8 cellular contexts compared by ENCODE assay signal in the genomic region with DNA sequence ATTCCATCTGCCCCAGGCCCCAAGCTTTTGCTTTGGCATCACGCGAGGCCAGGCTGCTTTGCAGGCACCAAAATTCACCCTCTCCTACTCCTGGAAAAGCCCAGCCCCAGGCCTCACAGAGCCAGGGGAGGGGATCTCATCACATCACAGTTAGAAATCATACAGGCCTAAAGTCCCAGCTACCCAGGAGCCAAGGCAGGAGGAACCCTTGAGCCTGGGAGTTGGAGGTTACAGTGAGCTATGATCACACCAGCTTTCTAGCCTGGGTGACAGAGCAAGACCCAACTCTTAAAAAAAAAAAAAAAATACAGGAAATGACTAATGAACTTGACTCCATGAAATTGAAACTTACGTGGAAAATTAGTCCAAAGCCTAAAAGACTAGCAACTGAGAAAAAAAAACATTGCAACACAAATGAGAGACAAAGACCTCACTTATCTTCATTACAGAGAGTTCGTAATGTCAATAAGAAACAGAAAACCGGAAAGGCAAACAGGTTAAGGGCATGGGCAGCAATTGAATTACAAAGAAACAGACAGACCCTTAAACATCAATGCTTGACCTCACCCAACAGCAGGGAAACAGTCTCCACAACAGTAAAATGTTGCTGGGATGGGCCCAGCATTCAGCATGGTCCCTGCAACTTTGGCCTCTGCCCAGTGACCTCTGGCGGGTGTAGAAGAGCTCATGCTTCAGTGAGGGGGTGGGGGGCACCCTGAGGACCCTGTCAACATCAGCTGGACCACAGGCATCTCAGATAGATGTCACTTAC.
DNase-seq lines count a peak whose midpoint lies in the region; ATAC-seq and TF ChIP-seq lines count a peak whose summit lies in the region.

No MANE protein-coding gene starts in this region.

- DNase-seq in AG09319 (ENCODE audit: extremely low read depth, low read depth) (peak; percentile 68), M059J (ENCODE audit: low read depth) (peak; percentile 93), astrocyte of the hippocampus (ENCODE audit: low read depth, low spot score) (peak; percentile 44), left kidney (ENCODE audit: low read depth, low spot score) (peak; percentile 46), hippocampal formation (lab: John Stamatoyannopoulos, UW) (no peak), HUDEP-2 (lab: John Stamatoyannopoulos, UW; ENCODE audit: unreplicated experiment in 76 of 76) (no peak)

- TF ChIP-seq CTCF in AG09319 (IDR thresholded peaks at IDR 0.05; ENCODE audit: low read depth, low read length), result no peak

- ATAC-seq in GM18502 (IDR thresholded peaks at IDR 0.05; ENCODE audit: poor library complexity, unreplicated experiment) (no peak), GM18873 (IDR thresholded peaks at IDR 0.05; ENCODE audit: low FRiP score, unreplicated experiment) (no peak)

Comparison
In these comparisons a context has a peak if more than half of its experiments do, and no peak if none do; other contexts are left out.
1. DNase-seq: peak in AG09319 (single experiment), M059J (single experiment), astrocyte of the hippocampus (single experiment) and left kidney (single experiment); none in hippocampal formation (0 of 2) and HUDEP-2 (0 of 76).